In the genomic region with DNA sequence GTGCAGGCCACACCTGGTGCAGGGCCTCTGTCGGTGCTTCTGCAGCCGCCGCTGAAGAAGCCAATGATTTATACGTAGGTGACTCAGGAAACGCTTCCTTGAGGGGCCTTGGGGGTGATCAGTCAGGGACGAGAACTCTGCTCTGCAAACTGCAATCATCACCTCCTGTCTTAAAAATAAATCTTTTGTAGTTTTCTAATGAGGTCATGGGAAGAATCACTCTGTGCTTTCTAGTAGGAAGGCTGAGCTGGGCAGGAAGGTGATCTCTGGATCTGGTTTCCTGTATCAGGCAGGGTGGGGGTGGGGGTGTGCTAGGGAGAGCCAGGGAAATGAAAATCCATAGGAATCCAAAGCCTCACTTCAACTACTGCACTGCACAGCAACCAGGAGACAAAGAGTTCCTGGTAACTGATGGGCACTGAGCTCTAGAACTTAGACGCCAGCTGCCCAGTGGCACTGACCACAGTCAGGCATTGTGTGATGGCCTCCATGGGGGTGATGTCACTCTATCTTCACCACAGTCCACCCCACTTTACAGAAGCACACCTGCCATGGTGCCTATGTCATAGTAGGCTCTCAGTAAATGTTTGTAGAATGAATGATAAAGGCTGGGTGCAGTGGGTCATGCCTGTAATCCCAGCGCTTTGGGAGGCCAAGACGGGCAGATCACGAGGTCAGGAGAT, we compare ENCODE assay signal across 1 cellular context.
TF ChIP-seq lines count a peak whose summit lies in the region.

No MANE protein-coding gene starts in this region.

TF ChIP-seq in GM23338, 12 proteins besides CTCF, POLR2A, EP300 and RAD21 (continued from another document):
- TF ChIP-seq REST (IDR thresholded peaks at IDR 0.05; ENCODE audit: unreplicated experiment) (no peak), ZNF331 (CRISPR knock-in tag; IDR thresholded peaks at IDR 0.05; ENCODE audit: low read depth) (no peak)
- TF ChIP-seq, protein P1, sequence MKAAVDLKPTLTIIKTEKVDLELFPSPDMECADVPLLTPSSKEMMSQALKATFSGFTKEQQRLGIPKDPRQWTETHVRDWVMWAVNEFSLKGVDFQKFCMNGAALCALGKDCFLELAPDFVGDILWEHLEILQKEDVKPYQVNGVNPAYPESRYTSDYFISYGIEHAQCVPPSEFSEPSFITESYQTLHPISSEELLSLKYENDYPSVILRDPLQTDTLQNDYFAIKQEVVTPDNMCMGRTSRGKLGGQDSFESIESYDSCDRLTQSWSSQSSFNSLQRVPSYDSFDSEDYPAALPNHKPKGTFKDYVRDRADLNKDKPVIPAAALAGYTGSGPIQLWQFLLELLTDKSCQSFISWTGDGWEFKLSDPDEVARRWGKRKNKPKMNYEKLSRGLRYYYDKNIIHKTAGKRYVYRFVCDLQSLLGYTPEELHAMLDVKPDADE (IDR thresholded peaks at IDR 0.05), result no peak
